In the genomic region with DNA sequence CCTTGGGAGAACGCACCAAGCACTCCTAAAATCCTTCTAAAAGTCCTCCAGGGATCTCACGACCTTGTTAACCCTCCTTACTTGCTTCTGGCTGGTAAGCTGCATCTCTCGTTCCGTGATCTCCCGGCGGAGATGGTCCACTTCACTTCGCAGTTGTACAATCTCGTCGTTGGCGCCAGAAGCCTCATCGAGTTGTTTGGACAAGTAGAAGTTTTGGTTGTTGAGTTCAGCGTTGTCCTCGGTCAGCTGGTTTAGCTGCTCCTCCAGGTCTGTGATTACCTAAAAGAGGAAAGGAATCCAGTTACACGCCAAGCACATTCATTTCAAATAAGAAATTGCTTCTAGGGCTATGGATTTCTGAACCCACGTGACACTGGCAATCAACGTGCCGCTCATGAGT, we compare ENCODE assay signal across 31 cellular contexts.
"Had no signal": no experiment of that assay in that cellular context is flagged by ENCODE, and none has a peak within 500 bp of the region (broad histone marks: within the 10 kb centered on the region; RNA-seq: fewer than 3 reads in every experiment).

No MANE protein-coding gene starts in this region.

- H3K27ac ChIP-seq: adrenal gland, body of pancreas, brain microvascular endothelial cell, breast epithelium, VCaP had no signal

- ATAC-seq: activated CD8-positive, alpha-beta T cell treated with anti-CD3 and anti-CD28 coated beads for 36 hours; activated naive CD4-positive, alpha-beta T cell treated with anti-CD3 and anti-CD28 coated beads, Interleukin-2, amount 50 U/mL, for 72 hours; activated T-cell treated with anti-CD3 and anti-CD28 coated beads, Interleukin-2, amount 50 U/mL, for 4 hours; activated T-cell treated with anti-CD3 and anti-CD28 coated beads, Interleukin-2, amount 50 U/mL, for 72 hours; activated T-helper 17 cell treated with anti-CD3 and anti-CD28 coated beads, Interleukin-2, amount 50 U/mL, for 72 hours; body of pancreas had no signal

- H3K4me3 ChIP-seq: adrenal gland, body of pancreas, breast epithelium had no signal

- DNase-seq: activated B cell treated with CpG ODN at 0.5 μM for 24 hours; activated CD4-positive, alpha-beta memory T cell treated with anti-CD3 and anti-CD28 coated beads for 36 hours; activated CD4-positive, alpha-beta T cell treated with anti-CD3 and anti-CD28 coated beads for 4 hours; activated CD4-positive, alpha-beta T cell treated with anti-CD3 and anti-CD28 coated beads, Interleukin-2, amount 10 ng/mL, durations not matched to agents 24 days and 14 days; activated CD4-positive, alpha-beta T cell treated with anti-CD3 and anti-CD28 coated beads, Interleukin-2, amount 50 U/mL, for 1 hour; activated CD4-positive, alpha-beta T cell treated with anti-CD3 and anti-CD28 coated beads, Interleukin-2, amount 50 U/mL, for 4 hours; activated CD4-positive, CD25-positive, alpha-beta regulatory T cell treated with anti-CD3 and anti-CD28 coated beads, Interleukin-2, amount 50 U/mL, for 72 hours; activated CD8-positive, alpha-beta memory T cell treated with anti-CD3 and anti-CD28 coated beads, Interleukin-2, amount 50 U/mL, for 4 hours; activated CD8-positive, alpha-beta T cell treated with anti-CD3 and anti-CD28 coated beads for 36 hours; activated effector memory CD4-positive, alpha-beta T cell treated with anti-CD3 and anti-CD28 coated beads, Interleukin-2, amount 50 U/mL, for 16 hours; activated gamma-delta T cell treated with Interleukin-2 at 50 U/mL for 16 hours; activated naive CD4-positive, alpha-beta T cell; activated naive CD4-positive, alpha-beta T cell treated with anti-CD3 and anti-CD28 coated beads for 36 hours; activated naive CD4-positive, alpha-beta T cell treated with anti-CD3 and anti-CD28 coated beads, Interleukin-2, amount 50 U/mL, for 16 hours; activated naive CD8-positive, alpha-beta T cell treated with anti-CD3 and anti-CD28 coated beads for 36 hours; activated T-cell treated with anti-CD3 and anti-CD28 coated beads for 4 hours; activated T-cell treated with anti-CD3 and anti-CD28 coated beads, Interleukin-2, amount 50 U/mL, for 1 hour; activated T-cell treated with anti-CD3 and anti-CD28 coated beads, Interleukin-2, amount 50 U/mL, for 4 hours; activated T-cell treated with anti-CD3 and anti-CD28 coated beads, Interleukin-2, amount 50 U/mL, for 72 hours; adrenal gland; amniotic stem cell; aorta; body of pancreas; brain microvascular endothelial cell; central memory CD4-positive, alpha-beta T cell; T-helper 2 cell; T-helper 9 cell had no signal

- H3K36me3 ChIP-seq: adrenal gland, brain microvascular endothelial cell, breast epithelium had no signal

- H3K9me3 ChIP-seq: adrenal gland, body of pancreas, breast epithelium had no signal

- H3K4me1 ChIP-seq: body of pancreas, breast epithelium had no signal

- H3K27me3 ChIP-seq: adrenal gland, body of pancreas, brain microvascular endothelial cell, breast epithelium had no signal
